In genomic region chr17:7380321-7380720, GRCh38 we compare ENCODE assay signal across 10 cellular contexts. TPM values are rescaled to one million over a fixed set of nuclear protein-coding genes. Genes with fewer than 3 reads are reported as not detected.
DNase-seq lines count a peak whose midpoint lies in the region; ATAC-seq, FAIRE-seq and TF ChIP-seq lines count a peak whose summit lies in the region.
"Had no signal": no experiment of that assay in that cellular context is flagged by ENCODE, and none has a peak within 500 bp of the region (broad histone marks: within the 10 kb centered on the region; RNA-seq: fewer than 3 reads in every experiment).

No MANE protein-coding gene starts in this region.

- H3K9ac ChIP-seq in duodenal mucosa (ENCODE audit: low read depth in 1 of 2, low read length in 2 of 2) = peak overlapping the region; percentile 74 to 76

- TF ChIP-seq CTCF in right lobe of liver (IDR thresholded peaks at IDR 0.05) = no peak
- no peak for TF ChIP-seq CTCF in GM20000 (IDR thresholded peaks at IDR 0.05; ENCODE audit: extremely low read depth, missing control alignments)

- peak; percentile 61 to 83 (median 72) for ATAC-seq in right lobe of liver
- ATAC-seq in HG03571 (IDR thresholded peaks at IDR 0.05; ENCODE audit: unreplicated experiment) = no peak

- TF ChIP-seq POLR2A in right lobe of liver (IDR thresholded peaks at IDR 0.05) = no peak

- DNase-seq in NCI-H1092 treated with DMSO at 0.1 percent for 48 hours (lab: John Stamatoyannopoulos, UW) (peak; percentile 2), NCI-H1092 (lab: John Stamatoyannopoulos, UW) (no peak), right lobe of liver (peak; percentile 65 to 84 (median 71)), RCC 7860 (ENCODE audit: low spot score) (no peak), GM20000 (ENCODE audit: low spot score) (no peak)
- DNase-seq: brain microvascular endothelial cell had no signal

- WGBS in right lobe of liver (ENCODE audit: insufficient coverage, low coverage, low lambda C conversion rate, missing lambda C conversion rate) = 20% methylated on average over 4 of the region's 7 CpGs
- WGBS in urinary bladder = 20% methylated on average over 7 of the region's 7 CpGs

- H3K27me3 ChIP-seq in duodenal mucosa (ENCODE audit: control insufficient read depth in 1 of 2, insufficient read depth in 2 of 2, low read length in 2 of 2) = peaks cover 0 to 10% of the 10 kb centered on the region in 2 donors
- H3K27me3 ChIP-seq in right lobe of liver = no peaks in the 10 kb centered on the region

- H3K4me1 ChIP-seq in duodenal mucosa (ENCODE audit: control insufficient read depth in 1 of 2, insufficient read depth in 2 of 2, low read length in 2 of 2) (peaks cover 9 to 30% of the 10 kb centered on the region in 2 donors), right lobe of liver (peaks cover 0 to 10% (median 0%) of the 10 kb centered on the region in 4 donors), urinary bladder (ENCODE audit: insufficient read depth) (no peaks in the 10 kb centered on the region)

- no peak for FAIRE-seq in RCC 7860 (lab: Jason Lieb, UNC)

- intact Hi-C loops in right lobe of liver (cut with DNase I) = no loop called here

- no peak overlapping the region for H3K27ac ChIP-seq in duodenal mucosa (ENCODE audit: low read depth, low read length)
- H3K27ac ChIP-seq in right lobe of liver = peak overlapping the region in 1 of 3 donors; percentile 3
- no peak overlapping the region for H3K27ac ChIP-seq in urinary bladder (ENCODE audit: low read depth)
- H3K27ac ChIP-seq: brain microvascular endothelial cell had no signal

- H3K4me3 ChIP-seq in duodenal mucosa (ENCODE audit: low read depth in 1 of 2, low read length in 2 of 2) (peak overlapping the region; percentile 68 to 75), right lobe of liver (peak overlapping the region; percentile 36 to 70 (median 65)), urinary bladder (ENCODE audit: low read depth, low read length) (peak overlapping the region; percentile 42)

- H3K9me3 ChIP-seq in duodenal mucosa (ENCODE audit: control insufficient read depth in 1 of 2, low read length in 2 of 2) = no peaks in the 10 kb centered on the region
- no peaks in the 10 kb centered on the region for H3K9me3 ChIP-seq in right lobe of liver

- H3K36me3 ChIP-seq in duodenal mucosa (ENCODE audit: control insufficient read depth in 1 of 2, insufficient read depth in 2 of 2, low read length in 2 of 2) = peaks cover 2 to 5% of the 10 kb centered on the region in 2 donors
- no peaks in the 10 kb centered on the region for H3K36me3 ChIP-seq in right lobe of liver
- no peaks in the 10 kb centered on the region for H3K36me3 ChIP-seq in urinary bladder (ENCODE audit: insufficient read depth)
- H3K36me3 ChIP-seq: brain microvascular endothelial cell had no signal

RNA-seq across cellular contexts. Expression of gene TNK1, which starts 0.6 kb away (rescaled TPM):
- total RNA-seq in right lobe of liver = 1 to 10 TPM; 2.9 to 5.1 (median 4.0) TPM
- total RNA-seq in urinary bladder = 1.2 TPM
- 4.8 TPM for polyA plus RNA-seq in urinary bladder

RNA-seq across cellular contexts. Expression of gene PLSCR3, which starts 14.0 kb away (rescaled TPM):
- total RNA-seq in right lobe of liver = 1 to 10 TPM; 5.5 to 8.9 (median 6.4) TPM
- 14.4 TPM for total RNA-seq in urinary bladder
- 56.3 TPM for polyA plus RNA-seq in urinary bladder

RNA-seq across cellular contexts. Expression of gene TMEM256, which starts 23.6 kb away (rescaled TPM):
- total RNA-seq in right lobe of liver (10 to 100 TPM; 56.4 to 95.4 (median 68.9) TPM), urinary bladder (76.2 TPM)
- polyA plus RNA-seq in urinary bladder = 113 TPM

RNA-seq across cellular contexts. Expression of gene TMEM95, which starts 25.4 kb away (rescaled TPM):
- total RNA-seq in right lobe of liver (not detected), urinary bladder (not detected)
- polyA plus RNA-seq in urinary bladder = not detected
- polyA plus RNA-seq: AG04450 had no signal

RNA-seq across cellular contexts. Expression of gene NLGN2, which starts 27.3 kb away (rescaled TPM):
- total RNA-seq in right lobe of liver = 1 to 10 TPM; 1.3 to 5.3 (median 3.0) TPM
- 8.5 TPM for total RNA-seq in urinary bladder
- 40.9 TPM for polyA plus RNA-seq in urinary bladder

Comparison
In these comparisons a context has a peak if more than half of its experiments do, and no peak if none do; other contexts are left out.
1. DNase-seq: peak in NCI-H1092 treated with DMSO at 0.1 percent for 48 hours (single experiment) and right lobe of liver (3 of 3); none in NCI-H1092 (single experiment), RCC 7860 (single experiment) and GM20000 (single experiment).
2. Peak in every context shown above with its lines, with median percentiles within 50 percentile points of each other: H3K4me3 ChIP-seq.